14 cellular contexts compared by ENCODE assay signal in the genomic region with DNA sequence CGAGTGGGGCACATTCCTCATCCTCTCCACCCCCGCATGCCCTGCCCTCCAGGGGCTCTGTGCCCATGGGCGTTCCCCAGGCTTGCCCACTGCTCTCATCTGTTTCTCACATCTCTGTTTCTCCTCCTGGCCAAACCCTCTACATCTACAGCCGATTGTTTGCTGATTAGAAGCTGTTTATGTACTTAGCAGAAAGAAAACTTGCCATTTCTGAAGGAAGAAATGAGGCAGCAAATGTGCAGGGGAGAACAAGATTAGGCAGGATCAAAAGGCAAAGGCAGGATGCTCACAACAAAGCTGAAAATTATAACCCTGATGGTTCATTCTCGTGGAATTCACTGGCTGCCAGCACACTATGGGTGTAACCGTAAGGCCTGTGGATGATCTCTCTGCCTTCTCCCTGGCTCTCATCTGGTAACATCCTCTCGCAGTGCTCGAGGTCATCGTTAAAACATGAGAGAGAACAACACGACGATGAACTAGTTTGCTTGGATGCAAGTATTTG.
A peak's percentile ranks its signal among the peaks of the same experiment; 100 is the strongest.
DNase-seq lines count a peak whose midpoint lies in the region; ATAC-seq and TF ChIP-seq lines count a peak whose summit lies in the region.
"Had no signal": no experiment of that assay in that cellular context is flagged by ENCODE, and none has a peak within 500 bp of the region (broad histone marks: within the 10 kb centered on the region; RNA-seq: fewer than 3 reads in every experiment).

No MANE protein-coding gene starts in this region.

- H3K4me2 ChIP-seq in PC-3 (ENCODE audit: low read length) = peak overlapping the region; percentile 83

- POLR2A ChIA-PET in PC-3 (lab: Charles Lee; ENCODE audit: unreplicated experiment) = interaction anchor here (0.6 kb wide), 3 partner anchors 45 to 206 kb away, joined by 3 to 16 read pairs (median 3); no protein-coding TSS in a partner anchor

- H3K4me1 ChIP-seq in PC-3 (ENCODE audit: insufficient read depth, low read length) = peaks cover 28% of the 10 kb centered on the region

- H3K27ac ChIP-seq in PC-3 (ENCODE audit: low read length) = peak overlapping the region; percentile 98
- H3K27ac ChIP-seq: thoracic aorta had no signal

- intact Hi-C loops in PC-3 (cut with micrococcal nuclease) = loop anchor here (1.0 kb wide), 1 partner anchor 8 kb away; no protein-coding TSS in a partner anchor

- H3K4me3 ChIP-seq in PC-3 (ENCODE audit: low read length) = peak overlapping the region; percentile 55
- peak overlapping the region; percentile 25 for H3K4me3 ChIP-seq in epithelial cell of esophagus (ENCODE audit: low read length)
- H3K4me3 ChIP-seq: thoracic aorta had no signal

- H4K20me1 ChIP-seq in PC-3 (ENCODE audit: low read length) = no peaks in the 10 kb centered on the region

- H3K9me3 Mint-ChIP-seq in osteocyte (ENCODE audit: unreplicated experiment) = no peaks in the 10 kb centered on the region
- no peaks in the 10 kb centered on the region for H3K9me3 Mint-ChIP-seq in type B pancreatic cell

- H3K9me3 ChIP-seq in PC-3 (ENCODE audit: low read length) = no peaks in the 10 kb centered on the region
- H3K9me3 ChIP-seq: thoracic aorta had no signal

- H3K79me2 ChIP-seq in PC-3 (ENCODE audit: low read length) = 0 out of 2 replicates have a peak, but pooled peaks cover 4% of the 10 kb centered on the region

- peak; percentile 94 for DNase-seq in EL
- peak; percentile 89 for DNase-seq in PC-3
- peak; percentile 94 for DNase-seq in epithelial cell of esophagus (ENCODE audit: low read depth)
- no peak for DNase-seq in osteocyte (ENCODE audit: extremely low spot score, unreplicated experiment)
- no peak for DNase-seq in type B pancreatic cell (ENCODE audit: extremely low spot score, unreplicated experiment)
- no peak for DNase-seq in pons (ENCODE audit: low spot score)
- DNase-seq: activated T-cell treated with anti-CD3 and anti-CD28 coated beads, Interleukin-2, amount 50 U/mL, for 1 hour; central memory CD4-positive, alpha-beta T cell; NCI-H1694; occipital lobe had no signal

- H3K27me3 Mint-ChIP-seq in osteocyte (ENCODE audit: unreplicated experiment) (no peaks in the 10 kb centered on the region), type B pancreatic cell (peaks cover 14% of the 10 kb centered on the region)

- H3K36me3 Mint-ChIP-seq in osteocyte (ENCODE audit: unreplicated experiment) (no peaks in the 10 kb centered on the region), type B pancreatic cell (no peaks in the 10 kb centered on the region)

- H2AFZ ChIP-seq in PC-3 (ENCODE audit: low read length) = peak overlapping the region; percentile 87

- no peaks in the 10 kb centered on the region for H3K27me3 ChIP-seq in PC-3 (ENCODE audit: low read length)

- H3F3A ChIP-seq in PC-3 (ENCODE audit: low read length, unreplicated experiment) = peaks cover 12% of the 10 kb centered on the region

- no peaks in the 10 kb centered on the region for H3K9me2 ChIP-seq in PC-3 (replicated peaks; ENCODE audit: low read length)

- H3K27ac Mint-ChIP-seq in osteocyte (ENCODE audit: unreplicated experiment) (peak overlapping the region; percentile 74), type B pancreatic cell (no peak overlapping the region)

- no peak for TF ChIP-seq CTCF in PC-3 (conservative IDR thresholded peaks at IDR 0.05; ENCODE audit: low read depth, low read length)
- no peak for TF ChIP-seq CTCF in epithelial cell of esophagus (IDR thresholded peaks at IDR 0.05; ENCODE audit: insufficient read depth, low read depth, low read length, missing control alignments)
- TF ChIP-seq CTCF in osteocyte (IDR thresholded peaks at IDR 0.05) = no peak
- TF ChIP-seq CTCF in type B pancreatic cell (conservative IDR thresholded peaks at IDR 0.05) = no peak

- TSS peak; percentile 94 for BruUV-seq in PC-3 (replicated peaks; lab: Mats Ljungman, UMichigan)

- H3K4me1 Mint-ChIP-seq in osteocyte (ENCODE audit: unreplicated experiment) (peaks cover 7% of the 10 kb centered on the region), type B pancreatic cell (ENCODE audit: unreplicated experiment) (no peaks in the 10 kb centered on the region)

- H3K36me3 ChIP-seq in PC-3 (ENCODE audit: low read depth, low read length) = no peaks in the 10 kb centered on the region
- H3K36me3 ChIP-seq: thoracic aorta had no signal

- CTCF ChIA-PET in PC-3 (lab: Charles Lee) = no interaction called here

- H3K4me3 Mint-ChIP-seq in osteocyte (ENCODE audit: unreplicated experiment) (no peak overlapping the region), type B pancreatic cell (no peak overlapping the region)

- ATAC-seq in PC-3 (peak; percentile 90), GM21825 (IDR thresholded peaks at IDR 0.05; ENCODE audit: unreplicated experiment) (no peak), GM19455 (IDR thresholded peaks at IDR 0.05; ENCODE audit: unreplicated experiment) (no peak)
- ATAC-seq: left lobe of liver had no signal

- H3K9ac ChIP-seq in PC-3 (ENCODE audit: low read length) = peak overlapping the region; percentile 55

Comparison
In these comparisons a context has a peak if more than half of its experiments do, and no peak if none do; other contexts are left out.
1. DNase-seq: peak in EL (single experiment), PC-3 (single experiment) and epithelial cell of esophagus (single experiment); none in osteocyte (single experiment), type B pancreatic cell (single experiment) and pons (single experiment).